24 cellular contexts compared by ENCODE assay signal in the genomic region with DNA sequence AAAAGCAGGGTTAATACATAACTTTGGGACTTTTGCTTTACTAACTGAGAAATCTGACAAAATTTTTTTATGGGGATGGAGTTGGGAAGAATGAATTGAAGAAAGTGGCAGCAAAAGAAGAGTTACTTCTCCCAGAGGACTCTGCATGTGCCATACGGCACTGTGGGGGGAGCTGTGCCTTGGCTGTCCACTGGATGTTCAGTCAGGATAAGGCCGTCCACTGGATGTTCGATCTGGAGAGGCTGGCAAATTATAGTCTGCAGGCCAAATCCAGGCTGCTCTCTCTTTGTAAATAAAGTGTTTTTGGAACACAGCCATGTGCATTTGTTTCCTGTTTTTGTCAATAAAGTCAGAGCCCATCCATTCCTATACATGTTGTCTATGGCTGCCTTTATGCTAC. TPM values are rescaled to one million over a fixed set of nuclear protein-coding genes. Genes with fewer than 3 reads are reported as not detected.
"Had no signal": no experiment of that assay in that cellular context is flagged by ENCODE, and none has a peak within 500 bp of the region (broad histone marks: within the 10 kb centered on the region; RNA-seq: fewer than 3 reads in every experiment).

No MANE protein-coding gene starts in this region.

- H3K4me3 Mint-ChIP-seq: naive B cell, nephron had no signal

- H3K27me3 Mint-ChIP-seq: naive B cell had no signal

- FAIRE-seq: kidney had no signal

- H3K36me3 ChIP-seq: colonic mucosa, left ventricle myocardium inferior, lower lobe of right lung, neutrophil, sigmoid colon, stomach, thoracic aorta, transverse colon had no signal

- H2AFZ ChIP-seq: hepatocyte had no signal

- H3K4me1 ChIP-seq: colonic mucosa, lower lobe of right lung, transverse colon had no signal

- ATAC-seq: left cardiac atrium, lower lobe of right lung had no signal

- H3K27ac ChIP-seq: colonic mucosa, hepatocyte, left ventricle myocardium inferior, lower lobe of right lung, neutrophil, sigmoid colon, skin epidermis, stomach, thoracic aorta, transverse colon had no signal

- H3K27ac Mint-ChIP-seq: nephron had no signal

- H3K9me3 ChIP-seq: colonic mucosa, lower lobe of right lung, neutrophil, stomach, thoracic aorta, transverse colon had no signal

- H3K4me2 ChIP-seq: hepatocyte had no signal

- H3K36me3 Mint-ChIP-seq: naive B cell had no signal

- DNase-seq: colonic mucosa; dermis blood vessel endothelial cell; erythroblast; foreskin melanocyte; head of caudate nucleus; kidney; left cardiac atrium; left ventricle myocardium inferior; lower lobe of right lung; mesendoderm; naive B cell; posterior cingulate gyrus; sigmoid colon; stimulated activated CD4-positive, alpha-beta T cell treated with anti-CD3 and anti-CD28 coated beads, Interleukin-2, amount 100 ng/mL, for 24 hours; stimulated activated CD4-positive, alpha-beta T cell treated with anti-CD3 and anti-CD28 coated beads, Interleukin-4, amount 100 ng/mL, for 4 hours; stimulated activated naive CD4-positive, alpha-beta T cell; stomach; substantia nigra; transverse colon had no signal

- H3K4me3 ChIP-seq: colonic mucosa, hepatocyte, left ventricle myocardium inferior, lower lobe of right lung, sigmoid colon, skin epidermis, stomach, thoracic aorta, transverse colon had no signal

- H3K27me3 ChIP-seq: colonic mucosa, hepatocyte, neutrophil, sigmoid colon, stomach, transverse colon had no signal

- H3K79me2 ChIP-seq: hepatocyte had no signal

RNA-seq across cellular contexts. Expression of gene MAP3K7CL, which starts 4.5 kb away (rescaled TPM):
- total RNA-seq: hepatocyte had no signal
